26 cellular contexts compared by ENCODE assay signal in genomic region chr7:473211-473734, GRCh38. TPM values are rescaled to one million over a fixed set of nuclear protein-coding genes. Genes with fewer than 3 reads are reported as not detected.
A peak's percentile ranks its signal among the peaks of the same experiment; 100 is the strongest.
DNase-seq lines count a peak whose midpoint lies in the region; ATAC-seq, FAIRE-seq and TF ChIP-seq lines count a peak whose summit lies in the region.
"Had no signal": no experiment of that assay in that cellular context is flagged by ENCODE, and none has a peak within 500 bp of the region (broad histone marks: within the 10 kb centered on the region; RNA-seq: fewer than 3 reads in every experiment).

No MANE protein-coding gene starts in this region.

- H3K27ac ChIP-seq in heart left ventricle (no peak overlapping the region), left ventricle myocardium inferior (replicated peaks) (no peak overlapping the region), neuronal stem cell (replicated peaks; ENCODE audit: low read length) (no peak overlapping the region), aorta (ENCODE audit: low read depth in 1 of 2, low read length in 2 of 2) (no peak overlapping the region)
- H3K27ac ChIP-seq: prostate gland had no signal

- peaks cover 4% of the 10 kb centered on the region for H3K9me3 Mint-ChIP-seq in progenitor cell of endocrine pancreas (ENCODE audit: low read depth)

- H4K91ac ChIP-seq in neuronal stem cell (ENCODE audit: low read depth, low read length, poor library complexity) = no peak overlapping the region

- H2BK120ac ChIP-seq in neuronal stem cell (ENCODE audit: low read depth, low read length) = peak overlapping the region; percentile 41

- H3K4me2 ChIP-seq in neuronal stem cell (ENCODE audit: insufficient read depth, low read length, poor library complexity, severe bottlenecking) = no peak overlapping the region

- H3K14ac ChIP-seq in neuronal stem cell (ENCODE audit: low read length) = peak overlapping the region; percentile 31

- FAIRE-seq in frontal cortex (lab: Jason Lieb, UNC) = no peak
- FAIRE-seq: GM12878, GM19239, H54 had no signal

- H2AFZ ChIP-seq in neuronal stem cell (ENCODE audit: low read length) = no peak overlapping the region

- no peaks in the 10 kb centered on the region for H3K27me3 ChIP-seq in heart left ventricle
- H3K27me3 ChIP-seq in left ventricle myocardium inferior (ENCODE audit: low read depth) = no peaks in the 10 kb centered on the region
- H3K27me3 ChIP-seq in neuronal stem cell (ENCODE audit: control insufficient read depth in 3 of 3, insufficient read depth in 3 of 3, low read depth in 1 of 3, low read length in 3 of 3) = peaks cover 0 to 4% (median 0%) of the 10 kb centered on the region in 3 experiments
- no peaks in the 10 kb centered on the region for H3K27me3 ChIP-seq in aorta (ENCODE audit: control insufficient read depth in 1 of 2, insufficient read depth in 2 of 2, low read length in 1 of 2)
- H3K27me3 ChIP-seq: esophagus muscularis mucosa, MG63 had no signal

- no peak overlapping the region for H3K4ac ChIP-seq in neuronal stem cell (ENCODE audit: low read length)

- no peak for TF ChIP-seq POLR2A in heart left ventricle (IDR thresholded peaks at IDR 0.05)

- no peak overlapping the region for H3K9ac ChIP-seq in neuronal stem cell (ENCODE audit: low read depth, low read length, poor library complexity)

- peak overlapping the region; percentile 71 for H3K18ac ChIP-seq in neuronal stem cell (ENCODE audit: low read length)

- H3K4me3 ChIP-seq in heart left ventricle (no peak overlapping the region), left ventricle myocardium inferior (no peak overlapping the region), neuronal stem cell (ENCODE audit: low read length in 2 of 2) (no peak overlapping the region), aorta (ENCODE audit: low read length in 2 of 2) (no peak overlapping the region)
- H3K4me3 ChIP-seq: esophagus muscularis mucosa, GM12878, MG63, prostate gland had no signal

- ATAC-seq in heart left ventricle (no peak), left ventricle myocardium superior (no peak), aorta (ENCODE audit: low FRiP score) (no peak)
- ATAC-seq: GM12878 had no signal

- no peaks in the 10 kb centered on the region for H3K79me1 ChIP-seq in neuronal stem cell (ENCODE audit: low read depth, low read length)

- WGBS in heart left ventricle, 4 donors = 87 to 89% (median 88%) methylated on average over 7 to 18 of the region's 18 CpGs
- no CpG with 5 or more reads among the region's 18 CpGs for WGBS in neuronal stem cell (ENCODE audit: extremely low coverage in 2 of 2, insufficient read length in 2 of 2, insufficient replicate concordance in 1 of 2), 2 donors
- 95% methylated on average over 18 of the region's 18 CpGs for WGBS in aorta, 2 donors

- H3K4me1 ChIP-seq in heart left ventricle (peaks cover 0 to 27% (median 12%) of the 10 kb centered on the region in 12 donors), left ventricle myocardium inferior (peaks cover 15% of the 10 kb centered on the region), neuronal stem cell (ENCODE audit: control insufficient read depth in 2 of 2, insufficient read depth in 1 of 2, low read depth in 1 of 2, low read length in 2 of 2) (no peaks in the 10 kb centered on the region), aorta (ENCODE audit: control insufficient read depth in 1 of 2, insufficient read depth in 2 of 2, low read length in 2 of 2) (no peaks in the 10 kb centered on the region)
- H3K4me1 ChIP-seq: prostate gland had no signal

- no peak overlapping the region for H3K23ac ChIP-seq in neuronal stem cell (ENCODE audit: low read depth, low read length, poor library complexity)

- H3K27me3 Mint-ChIP-seq in progenitor cell of endocrine pancreas = no peaks in the 10 kb centered on the region
- H3K27me3 Mint-ChIP-seq: activated T-helper 17 cell treated with anti-CD3 and anti-CD28 coated beads, Interleukin-2, amount 50 U/mL, for 72 hours; naive thymus-derived CD8-positive, alpha-beta T cell had no signal

- intact Hi-C loops in heart left ventricle (cut with DNase I) = no loop called here
- intact Hi-C loops in left ventricle myocardium inferior (cut with micrococcal nuclease) = no loop called here
- intact Hi-C loops in left ventricle myocardium superior (cut with micrococcal nuclease) = no loop called here
- intact Hi-C loops in aorta (cut with DNase I) = no loop called here

- no peak overlapping the region for H4K8ac ChIP-seq in neuronal stem cell (ENCODE audit: low read depth, low read length)

- no peaks in the 10 kb centered on the region for H3K4me1 Mint-ChIP-seq in progenitor cell of endocrine pancreas (ENCODE audit: low read depth)

- peak overlapping the region; percentile 40 for H2AK5ac ChIP-seq in neuronal stem cell (ENCODE audit: low read depth, low read length)

- H3K36me3 Mint-ChIP-seq in progenitor cell of endocrine pancreas (ENCODE audit: insufficient read depth) = no peaks in the 10 kb centered on the region
- H3K36me3 Mint-ChIP-seq: CD4-positive, CD25-positive, alpha-beta regulatory T cell; naive thymus-derived CD8-positive, alpha-beta T cell had no signal

- H3K36me3 ChIP-seq in heart left ventricle = no peaks in the 10 kb centered on the region
- H3K36me3 ChIP-seq in left ventricle myocardium inferior = no peaks in the 10 kb centered on the region
- H3K36me3 ChIP-seq in neuronal stem cell (replicated peaks in 1 of 2; ENCODE audit: control insufficient read depth in 2 of 2, insufficient read depth in 2 of 2, low read length in 2 of 2) = peaks cover 0 to 1% of the 10 kb centered on the region in 2 donors
- no peaks in the 10 kb centered on the region for H3K36me3 ChIP-seq in aorta (ENCODE audit: control insufficient read depth in 1 of 2, insufficient read depth in 2 of 2, low read length in 1 of 2)
- H3K36me3 ChIP-seq: esophagus muscularis mucosa, MG63, prostate gland had no signal

- DNase-seq in heart left ventricle (peak in 3 of 5 donors; percentile 15 to 39 (median 21)), left ventricle myocardium inferior (no peak), left ventricle myocardium superior (peak; percentile 22), neuronal stem cell (ENCODE audit: low spot score) (no peak), aorta (peak; percentile 42 to 74), frontal cortex (ENCODE audit: low spot score in 2 of 2) (no peak), progenitor cell of endocrine pancreas (ENCODE audit: low spot score, unreplicated experiment) (no peak), pons (ENCODE audit: low spot score) (no peak)
- DNase-seq: amniotic stem cell; CD4-positive, CD25-positive, alpha-beta regulatory T cell; central memory CD4-positive, alpha-beta T cell; effector CD8-positive, alpha-beta T cell; mammary epithelial cell; MG63; NCI-H2171 treated with DMSO at 0.1 percent for 48 hours; NCI-H69; OCI-M1; T-helper 2 cell had no signal

- no peak overlapping the region for H2BK5ac ChIP-seq in neuronal stem cell (ENCODE audit: low read length)

- H3K4me3 Mint-ChIP-seq in progenitor cell of endocrine pancreas (ENCODE audit: low read depth) = no peak overlapping the region
- H3K4me3 Mint-ChIP-seq: activated T-helper 17 cell treated with anti-CD3 and anti-CD28 coated beads, Interleukin-2, amount 50 U/mL, for 72 hours; CD4-positive, CD25-positive, alpha-beta regulatory T cell; IgD-negative memory B cell had no signal

- H3K27ac Mint-ChIP-seq in progenitor cell of endocrine pancreas = no peak overlapping the region
- H3K27ac Mint-ChIP-seq: activated T-helper 17 cell treated with anti-CD3 and anti-CD28 coated beads, Interleukin-2, amount 50 U/mL, for 72 hours; CD4-positive, CD25-positive, alpha-beta regulatory T cell; IgD-negative memory B cell had no signal

- H3K9me3 ChIP-seq in heart left ventricle (peaks cover 0 to 10% (median 5%) of the 10 kb centered on the region in 12 donors), left ventricle myocardium inferior (replicated peaks) (peaks cover 9% of the 10 kb centered on the region), neuronal stem cell (replicated peaks in 1 of 2; ENCODE audit: control insufficient read depth in 2 of 2, insufficient read depth in 1 of 2, low read depth in 1 of 2, low read length in 2 of 2) (peaks cover 0 to 9% of the 10 kb centered on the region in 2 donors), aorta (ENCODE audit: control insufficient read depth, low read length) (no peaks in the 10 kb centered on the region)
- H3K9me3 ChIP-seq: MG63, prostate gland had no signal

- TF ChIP-seq CTCF in heart left ventricle (IDR thresholded peaks at IDR 0.05) (no peak), left ventricle myocardium inferior (IDR thresholded peaks at IDR 0.05; ENCODE audit: borderline replicate concordance) (no peak), progenitor cell of endocrine pancreas (IDR thresholded peaks at IDR 0.05; ENCODE audit: unreplicated experiment) (no peak)

- H2BK15ac ChIP-seq in neuronal stem cell (ENCODE audit: low read length) = peak overlapping the region; percentile 54

- peak overlapping the region; percentile 94 for H2BK12ac ChIP-seq in neuronal stem cell (ENCODE audit: low read length)

RNA-seq across cellular contexts. Expression of gene PDGFA, which starts 46.4 kb away (rescaled TPM):
- total RNA-seq in heart left ventricle (10 to 100 TPM; 19.4 to 50.9 (median 23.3) TPM), left ventricle myocardium inferior (26.0 TPM), left ventricle myocardium superior (32.7 TPM), aorta (100 to 1,000 TPM; 114 to 174 TPM), frontal cortex (42.4 TPM), progenitor cell of endocrine pancreas (81.2 and 86.2 TPM in 2 replicates)
- polyA plus RNA-seq in heart left ventricle (10 to 100 TPM; 11.8 to 17.9 TPM), aorta (10 to 100 TPM; 28.9 to 61.1 TPM)
- 6.2 TPM for polyA plus RNA-seq in neuronal stem cell (2013, experiment 1 of 2)
- 5.7 TPM for polyA plus RNA-seq in neuronal stem cell (2013, experiment 2 of 2)
- polyA plus RNA-seq: CD4-positive, CD25-positive, alpha-beta regulatory T cell; IgD-negative memory B cell; naive thymus-derived CD8-positive, alpha-beta T cell had no signal

Comparison
In these comparisons a context has a peak if more than half of its experiments do, and no peak if none do; other contexts are left out.
1. DNase-seq: peak in heart left ventricle (3 of 5), left ventricle myocardium superior (single experiment) and aorta (2 of 2); none in left ventricle myocardium inferior (single experiment), neuronal stem cell (single experiment), frontal cortex (0 of 2), progenitor cell of endocrine pancreas (single experiment) and pons (single experiment).